28 cellular contexts compared by ENCODE assay signal in genomic region chr3:179141890-179142289, GRCh38.
"Had no signal": no experiment of that assay in that cellular context is flagged by ENCODE, and none has a peak within 500 bp of the region (broad histone marks: within the 10 kb centered on the region; RNA-seq: fewer than 3 reads in every experiment).

No MANE protein-coding gene starts in this region.

- H3K79me2 ChIP-seq: hepatocyte had no signal

- H3K27me3 ChIP-seq: ascending aorta, breast epithelium, cardiac muscle cell, dorsolateral prefrontal cortex, foreskin keratinocyte, gastrocnemius medialis, heart left ventricle, hepatocyte had no signal

- H3K4me2 ChIP-seq: hepatocyte had no signal

- H2AFZ ChIP-seq: hepatocyte had no signal

- H3K4me1 ChIP-seq: breast epithelium, foreskin keratinocyte had no signal

- DNase-seq: activated CD4-positive, alpha-beta T cell treated with anti-CD3 and anti-CD28 coated beads for 4 hours; activated CD4-positive, alpha-beta T cell treated with anti-CD3 and anti-CD28 coated beads, Interleukin-2, amount 10 ng/mL, durations not matched to agents 7 days and 5 days; activated CD4-positive, alpha-beta T cell treated with anti-CD3 and anti-CD28 coated beads, Interleukin-2, amount 50 U/mL, for 4 hours; activated CD4-positive, CD25-positive, alpha-beta regulatory T cell; activated CD4-positive, CD25-positive, alpha-beta regulatory T cell treated with anti-CD3 and anti-CD28 coated beads, Interleukin-2, amount 50 U/mL, for 72 hours; activated CD8-positive, alpha-beta memory T cell treated with anti-CD3 and anti-CD28 coated beads for 24 hours; activated CD8-positive, alpha-beta T cell treated with anti-CD3 and anti-CD28 coated beads for 36 hours; activated effector memory CD4-positive, alpha-beta T cell treated with anti-CD3 and anti-CD28 coated beads, Interleukin-2, amount 50 U/mL, for 16 hours; activated naive CD4-positive, alpha-beta T cell treated with anti-CD3 and anti-CD28 coated beads for 36 hours; activated naive CD8-positive, alpha-beta T cell treated with anti-CD3 and anti-CD28 coated beads for 36 hours; activated naive CD8-positive, alpha-beta T cell treated with anti-CD3 and anti-CD28 coated beads, Interleukin-2, amount 50 U/mL, for 24 hours; activated T-cell treated with anti-CD3 and anti-CD28 coated beads, Interleukin-2, amount 50 U/mL, for 48 hours; central memory CD4-positive, alpha-beta T cell; cerebellar nuclear complex; dorsolateral prefrontal cortex; effector memory CD4-positive, alpha-beta T cell; endodermal cell; foreskin keratinocyte; gastrocnemius medialis; glutamatergic neuron; heart left ventricle; T-helper 2 cell had no signal

- H3K27ac ChIP-seq: ascending aorta, breast epithelium, cardiac muscle cell, coronary artery, dorsolateral prefrontal cortex, foreskin keratinocyte, gastrocnemius medialis, heart left ventricle, hepatocyte had no signal

- H3K9me3 ChIP-seq: ascending aorta, breast epithelium, gastrocnemius medialis, heart left ventricle had no signal

- H3K36me3 ChIP-seq: ascending aorta, breast epithelium, cardiac muscle cell, gastrocnemius medialis, heart left ventricle had no signal

- H3K4me3 ChIP-seq: ascending aorta, breast epithelium, cardiac muscle cell, coronary artery, dorsolateral prefrontal cortex, gastrocnemius medialis, heart left ventricle, hepatocyte had no signal

- ATAC-seq: activated CD8-positive, alpha-beta T cell treated with anti-CD3 and anti-CD28 coated beads for 36 hours; activated naive CD8-positive, alpha-beta T cell treated with anti-CD3 and anti-CD28 coated beads, Interleukin-2, amount 50 U/mL, for 24 hours; esophagus mucosa; foreskin keratinocyte; gastrocnemius medialis; heart left ventricle had no signal
